In genomic region chr3:71704915-71705314, GRCh38 we compare ENCODE assay signal across 1 cellular context.
TF ChIP-seq lines count a peak whose summit lies in the region.

No MANE protein-coding gene starts in this region.

TF ChIP-seq in GM23338, 12 proteins besides CTCF, POLR2A, EP300 and RAD21:
- no peak for TF ChIP-seq CREB1 (CRISPR knock-in tag; IDR thresholded peaks at IDR 0.05; ENCODE audit: low read depth)
- TF ChIP-seq JUNB (IDR thresholded peaks at IDR 0.05; ENCODE audit: unreplicated experiment) = no peak
- TF ChIP-seq ZNF462 (CRISPR knock-in tag; IDR thresholded peaks at IDR 0.05) = no peak
- no peak for TF ChIP-seq REST (IDR thresholded peaks at IDR 0.05; ENCODE audit: unreplicated experiment)
- no peak for TF ChIP-seq ZNF114 (CRISPR knock-in tag; IDR thresholded peaks at IDR 0.05)
- TF ChIP-seq ETS1 (IDR thresholded peaks at IDR 0.05) = no peak
- TF ChIP-seq STAT1 (IDR thresholded peaks at IDR 0.05; ENCODE audit: unreplicated experiment) = no peak
- TF ChIP-seq NANOG (IDR thresholded peaks at IDR 0.05; ENCODE audit: borderline replicate concordance) = no peak
- no peak for TF ChIP-seq EZH2phosphoT487 (IDR thresholded peaks at IDR 0.05; ENCODE audit: unreplicated experiment)
- TF ChIP-seq POLR2AphosphoS5 (IDR thresholded peaks at IDR 0.05; ENCODE audit: low read depth) = no peak
- TF ChIP-seq EZH2 (IDR thresholded peaks at IDR 0.05; ENCODE audit: low read depth, unreplicated experiment) = no peak
- no peak for TF ChIP-seq ZNF331 (CRISPR knock-in tag; IDR thresholded peaks at IDR 0.05; ENCODE audit: low read depth)
